Comparison of ENCODE assay signal across 8 cellular contexts in the genomic region with DNA sequence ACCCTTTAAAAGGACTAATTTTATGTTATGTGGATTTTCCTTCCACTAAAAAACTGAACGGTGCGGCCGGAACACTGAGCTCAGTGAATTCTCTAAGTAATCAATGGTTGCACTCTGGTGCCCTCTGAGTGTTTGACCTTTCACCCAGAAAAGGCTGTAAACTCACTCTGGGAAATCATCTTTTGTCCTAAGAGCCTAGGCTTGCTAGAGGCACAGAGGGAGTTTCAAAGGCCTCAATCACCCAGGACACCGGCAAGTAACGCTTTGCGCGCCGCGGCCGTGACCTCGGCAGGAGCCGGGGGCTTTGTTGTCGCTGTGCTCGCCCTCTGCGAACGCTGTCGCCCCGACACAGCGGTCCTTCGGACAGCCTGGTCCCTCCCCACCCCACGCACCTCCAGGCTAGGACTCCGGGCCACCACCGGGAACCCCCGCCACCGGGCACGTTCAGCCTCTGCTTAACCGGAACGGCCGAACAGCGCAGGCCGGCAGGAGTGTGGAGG. TPM values are rescaled to one million over a fixed set of nuclear protein-coding genes. Genes with fewer than 3 reads are reported as not detected.
DNase-seq lines count a peak whose midpoint lies in the region; ATAC-seq, FAIRE-seq and TF ChIP-seq lines count a peak whose summit lies in the region.

No MANE protein-coding gene starts in this region.

- H3K56ac ChIP-seq in H1 (replicated peaks; ENCODE audit: insufficient read length, low read depth, low read length) = peak overlapping the region; percentile 26

- 0 out of 2 replicates have a peak overlapping the region, but pooled peaks have one; percentile 5 for H2BK15ac ChIP-seq in H1 (ENCODE audit: low read length)

- TF ChIP-seq RAD21 in H1 (IDR thresholded peaks at IDR 0.05 in 1 of 2, conservative IDR thresholded peaks at IDR 0.05 in 1 of 2; ENCODE audit: low read depth in 2 of 2, low read length in 2 of 2) = no peak

- peaks cover 15% of the 10 kb centered on the region for H3K36me3 Mint-ChIP-seq in activated CD4-positive, alpha-beta T cell treated with anti-CD3 and anti-CD28 coated beads for 36 hours (ENCODE audit: low read depth)
- H3K36me3 Mint-ChIP-seq in nephron progenitor cell (ENCODE audit: low read depth) = peaks cover 4% of the 10 kb centered on the region

- peak; percentile 2 for ATAC-seq in activated CD4-positive, alpha-beta T cell treated with anti-CD3 and anti-CD28 coated beads for 36 hours
- ATAC-seq in HG02759 (IDR thresholded peaks at IDR 0.05; ENCODE audit: unreplicated experiment) (peak; percentile 2), PC-3 (peak; percentile 11; the same call in 1 of the 2 replicates)

- H3K14ac ChIP-seq in H1 (ENCODE audit: insufficient read length) = no peak overlapping the region

- peak overlapping the region; percentile 89 for H3K27ac Mint-ChIP-seq in activated CD4-positive, alpha-beta T cell treated with anti-CD3 and anti-CD28 coated beads for 36 hours
- H3K27ac Mint-ChIP-seq in nephron progenitor cell = peak overlapping the region; percentile 93

- intact Hi-C loops in activated CD4-positive, alpha-beta T cell treated with anti-CD3 and anti-CD28 coated beads for 36 hours (cut with DNase I, micrococcal nuclease) = loop anchor here (1.0 to 10.0 kb wide), 11 partner anchors 22 to 1183 kb away; a partner anchor contains a TSS
- intact Hi-C loops in PC-3 (cut with micrococcal nuclease) = loop anchor here (1.0 kb wide), 1 partner anchor 73 kb away; a partner anchor contains a TSS

- peak overlapping the region; percentile 82 for H3K4me3 Mint-ChIP-seq in activated CD4-positive, alpha-beta T cell treated with anti-CD3 and anti-CD28 coated beads for 36 hours
- peak overlapping the region; percentile 86 for H3K4me3 Mint-ChIP-seq in nephron progenitor cell

- peak overlapping the region; percentile 94 for H3K9ac ChIP-seq in PC-3 (ENCODE audit: low read length)
- peak overlapping the region; percentile 88 to 97 (median 92) for H3K9ac ChIP-seq in H1 (replicated peaks in 1 of 4; ENCODE audit: extremely low read depth in 1 of 4, low read depth in 3 of 4, low read length in 3 of 4)

- H4K5ac ChIP-seq in H1 (ENCODE audit: insufficient read length, low read depth, low read length) = peak overlapping the region; percentile 94

- H2BK120ac ChIP-seq in H1 (replicated peaks; ENCODE audit: low read depth, low read length) = no peak overlapping the region

- H3K4me3 ChIP-seq in PC-3 (ENCODE audit: low read length) (peak overlapping the region; percentile 94), H1 (ENCODE audit: extremely low read depth in 1 of 4, insufficient read depth in 2 of 4, low read depth in 3 of 4, low read length in 4 of 4) (peak overlapping the region; percentile 88 to 96 (median 93))

- H3K23ac ChIP-seq in H1 (ENCODE audit: insufficient read length) = no peak overlapping the region

- peaks cover 3% of the 10 kb centered on the region; the same call in 1 of the 2 replicates for H3K79me1 ChIP-seq in H1 (ENCODE audit: low read depth, low read length)

- no peaks in the 10 kb centered on the region for H3K36me3 ChIP-seq in PC-3 (ENCODE audit: low read depth, low read length)
- H3K36me3 ChIP-seq in H1 (ENCODE audit: control insufficient read depth in 2 of 4, insufficient read depth in 4 of 4, low read length in 3 of 4) = peaks cover 0 to 11% (median 3%) of the 10 kb centered on the region in 4 experiments; a peak in 4 of 8 replicates

- TF ChIP-seq EP300 in H1 (IDR thresholded peaks at IDR 0.05; ENCODE audit: borderline replicate concordance in 1 of 2, low read depth in 2 of 2, low read length in 2 of 2) = no peak

- H3K18ac ChIP-seq in H1 (ENCODE audit: extremely low read depth, low read length) = no peak overlapping the region

- H3K4ac ChIP-seq in H1 (replicated peaks; ENCODE audit: insufficient read length, low read depth, low read length) = peak overlapping the region; percentile 36

- POLR2A ChIA-PET in activated CD4-positive, alpha-beta T cell treated with anti-CD3 and anti-CD28 coated beads for 36 hours (lab: Charles Lee) = interaction anchor here (0.7 to 1.5 kb wide), 3 partner anchors 24 to 339 kb away, joined by 3 to 4 read pairs (median 4); no protein-coding TSS in a partner anchor
- POLR2A ChIA-PET in PC-3 (lab: Charles Lee; ENCODE audit: unreplicated experiment) (no interaction called here), H1 (lab: Charles Lee; ENCODE audit: partially characterized antibody) (interaction anchor here (0.7 to 2.4 kb wide), 8 partner anchors 11 to 186 kb away, joined by 3 to 17 read pairs (median 4); a partner anchor contains a TSS)

- H2BK20ac ChIP-seq in H1 (ENCODE audit: low read length) = no peak overlapping the region

- no TSS peak for BruUV-seq in PC-3 (replicated peaks; lab: Mats Ljungman, UMichigan)

- CTCF ChIA-PET in activated CD4-positive, alpha-beta T cell treated with anti-CD3 and anti-CD28 coated beads for 36 hours (lab: Charles Lee) = interaction anchor here (0.5 to 1.0 kb wide), 2 partner anchors 79 to 82 kb away, joined by 3 to 4 read pairs; no protein-coding TSS in a partner anchor
- CTCF ChIA-PET in PC-3 (lab: Charles Lee) (no interaction called here), H1 (lab: Charles Lee; ENCODE audit: partially characterized antibody) (interaction anchor here (1.0 kb wide), 2 partner anchors 40 to 79 kb away, joined by 3 read pairs; no protein-coding TSS in a partner anchor)

- H3K27me3 ChIP-seq in PC-3 (ENCODE audit: low read length) = no peaks in the 10 kb centered on the region
- no peaks in the 10 kb centered on the region; a peak in 1 of 7 replicates for H3K27me3 ChIP-seq in H1 (replicated peaks in 1 of 4; ENCODE audit: control insufficient read depth in 3 of 4, extremely low read depth in 1 of 4, insufficient read depth in 3 of 4, low read length in 3 of 4)

- H3K4me2 ChIP-seq in PC-3 (ENCODE audit: low read length) (peak overlapping the region; percentile 92), H1 (ENCODE audit: insufficient read depth in 1 of 2, low read depth in 2 of 2, low read length in 2 of 2) (peak overlapping the region; percentile 81 to 90)

- H2AFZ ChIP-seq in PC-3 (ENCODE audit: low read length) (peak overlapping the region; percentile 78), H1 (ENCODE audit: low read length) (peak overlapping the region; percentile 36)

- H3K23me2 ChIP-seq in H1 (ENCODE audit: low read depth, low read length) = peaks cover 7% of the 10 kb centered on the region

- peak overlapping the region; percentile 94 for H2BK5ac ChIP-seq in H1 (ENCODE audit: low read depth, low read length)

- no peaks in the 10 kb centered on the region for H3K9me3 Mint-ChIP-seq in activated CD4-positive, alpha-beta T cell treated with anti-CD3 and anti-CD28 coated beads for 36 hours (ENCODE audit: low read depth)
- H3K9me3 Mint-ChIP-seq in nephron progenitor cell = no peaks in the 10 kb centered on the region

- DNase-seq in activated CD4-positive, alpha-beta T cell treated with anti-CD3 and anti-CD28 coated beads for 36 hours = no peak
- DNase-seq in activated CD4-positive, alpha-beta T cell treated with anti-CD3 and anti-CD28 coated beads, Interleukin-2, amount 50 U/mL, for 48 hours = no peak
- DNase-seq in PC-3 (peak; percentile 3), H1 (ENCODE audit: low read depth in 1 of 2, low spot score in 2 of 2) (no peak), nephron progenitor cell (no peak), urothelium cell line (ENCODE audit: low spot score) (no peak), EL (no peak)

- no peaks in the 10 kb centered on the region for H3K9me2 ChIP-seq in PC-3 (replicated peaks; ENCODE audit: low read length)

- peak overlapping the region; percentile 72; the same call in 1 of the 2 replicates for H2BK12ac ChIP-seq in H1 (ENCODE audit: low read depth, low read length)

- H3K4me1 Mint-ChIP-seq in activated CD4-positive, alpha-beta T cell treated with anti-CD3 and anti-CD28 coated beads for 36 hours = peaks cover 47% of the 10 kb centered on the region
- peaks cover 50% of the 10 kb centered on the region for H3K4me1 Mint-ChIP-seq in nephron progenitor cell

- TF ChIP-seq POLR2A in H1 (IDR thresholded peaks at IDR 0.05; ENCODE audit: control extremely low read depth in 1 of 2, low read depth in 2 of 2, low read length in 2 of 2) = peak in 1 of 2 experiments; percentile 72; a peak in 1 of 3 replicates

- H3F3A ChIP-seq in PC-3 (ENCODE audit: low read length, unreplicated experiment) = no peaks in the 10 kb centered on the region

- no peak for FAIRE-seq in H1 (lab: Jason Lieb, UNC)
- FAIRE-seq in urothelium cell line (lab: Jason Lieb, UNC) = no peak

- peak overlapping the region; percentile 81 for H3K27ac ChIP-seq in PC-3 (ENCODE audit: low read length)
- H3K27ac ChIP-seq in H1 (ENCODE audit: low read depth, low read length) = peak overlapping the region; percentile 90

- H4K20me1 ChIP-seq in PC-3 (ENCODE audit: low read length) (peaks cover 30% of the 10 kb centered on the region), H1 (replicated peaks in 1 of 2; ENCODE audit: control insufficient read depth in 1 of 2, insufficient read depth in 2 of 2, low read length in 2 of 2) (peaks cover 0 to 4% of the 10 kb centered on the region in 2 experiments)

- no peak for TF ChIP-seq CTCF in PC-3 (conservative IDR thresholded peaks at IDR 0.05; ENCODE audit: low read depth, low read length)
- no peak for TF ChIP-seq CTCF in H1 (IDR thresholded peaks at IDR 0.05; ENCODE audit: control extremely low read depth in 1 of 3, insufficient read depth in 1 of 3, low read depth in 1 of 3, low read length in 3 of 3)
- TF ChIP-seq CTCF in nephron progenitor cell (IDR thresholded peaks at IDR 0.05) = no peak

- H2AK5ac ChIP-seq in H1 (ENCODE audit: low read depth, low read length) = no peak overlapping the region

- H4K91ac ChIP-seq in H1 (replicated peaks; ENCODE audit: insufficient read length, low read length) = peak overlapping the region; percentile 4

- H4K8ac ChIP-seq in H1 (ENCODE audit: extremely low read depth, insufficient read depth, low read length) = peak overlapping the region; percentile 93; the same call in 1 of the 2 replicates

- H3K27me3 Mint-ChIP-seq in activated CD4-positive, alpha-beta T cell treated with anti-CD3 and anti-CD28 coated beads for 36 hours = no peaks in the 10 kb centered on the region
- peaks cover 5% of the 10 kb centered on the region for H3K27me3 Mint-ChIP-seq in nephron progenitor cell (ENCODE audit: low read depth, poor library complexity)

- no peaks in the 10 kb centered on the region for H3K9me3 ChIP-seq in PC-3 (ENCODE audit: low read length)
- H3K9me3 ChIP-seq in H1 (ENCODE audit: insufficient read depth in 2 of 2, low read depth in 1 of 2, low read length in 1 of 2) = no peaks in the 10 kb centered on the region

- H3K4me1 ChIP-seq in PC-3 (ENCODE audit: insufficient read depth, low read length) (peaks cover 13% of the 10 kb centered on the region), H1 (replicated peaks in 1 of 4; ENCODE audit: control insufficient read depth in 3 of 4, insufficient read depth in 4 of 4, low read length in 3 of 4) (peaks cover 0 to 9% (median 5%) of the 10 kb centered on the region in 4 experiments; a peak in 5 of 7 replicates)

- H3K79me2 ChIP-seq in PC-3 (ENCODE audit: low read length) (peaks cover 54% of the 10 kb centered on the region), H1 (ENCODE audit: control insufficient read depth in 1 of 2, insufficient read depth in 2 of 2, low read length in 2 of 2) (peaks cover 9 to 45% of the 10 kb centered on the region in 2 experiments)

- WGBS in H1 (ENCODE audit: extremely low coverage in 1 of 2, insufficient coverage in 1 of 2, insufficient read length in 1 of 2, insufficient replicate concordance in 2 of 2, low coverage in 1 of 2, low lambda C conversion rate in 2 of 2, missing lambda C conversion rate in 1 of 2), 2 experiments = 1% methylated on average over 30 of the region's 31 CpGs; no CpG with 5 or more reads in 1 of the 2 experiments

RNA-seq across cellular contexts. Expression of a gene that starts 0.7 kb away (rescaled TPM):
- 10 to 100 TPM; 27.1 to 27.4 TPM for total RNA-seq in activated CD4-positive, alpha-beta T cell treated with anti-CD3 and anti-CD28 coated beads for 36 hours
- 28.8 and 29.1 TPM in 2 replicates for total RNA-seq in PC-3 (2014; rRNA removed)
- total RNA-seq in H1 (2021; fragmentation: NEBNext Ultra II Directional; extraction: Animal tissue kit (Norgen Biotek cat#: 25700)) = 39.0 and 40.0 TPM in 2 replicates
- 18.1 and 35.0 TPM in 2 replicates for polyA plus RNA-seq in H1 (2011; rRNA removed)
- polyA plus RNA-seq in H1 (2011; cell fraction: cytosol; rRNA removed) = 30.3 TPM
- polyA plus RNA-seq in H1 (2011; cell fraction: nucleus; rRNA removed) = 7.9 TPM
- 24.3 to 34.8 TPM (median 27.8 TPM) in 4 replicates for polyA plus RNA-seq in H1 (2012, experiment 1 of 2)
- polyA plus RNA-seq in H1 (2012, experiment 2 of 2) = 8.2 TPM
- 37.3 TPM for polyA plus RNA-seq in H1 (2013, experiment 1 of 2)
- polyA plus RNA-seq in H1 (2013, experiment 2 of 2) = 37.4 TPM
- 15.7 and 19.3 TPM in 2 replicates for polyA minus RNA-seq in H1 (2011; rRNA and poly(A)+ RNA removed)
- polyA minus RNA-seq in H1 (2011; cell fraction: cytosol; rRNA and poly(A)+ RNA removed) = 12.9 TPM
- 14.7 TPM for polyA minus RNA-seq in H1 (2011; cell fraction: nucleus; rRNA and poly(A)+ RNA removed)

RNA-seq across cellular contexts. Expression of a gene that starts 22.2 kb away (rescaled TPM):
- under 1 TPM; 0.25 to 0.46 TPM for total RNA-seq in activated CD4-positive, alpha-beta T cell treated with anti-CD3 and anti-CD28 coated beads for 36 hours
- total RNA-seq in PC-3 (2014; rRNA removed) = 1.9 TPM in 1 of 2 replicates, not detected in the other
- total RNA-seq in H1 (2021; fragmentation: NEBNext Ultra II Directional; extraction: Animal tissue kit (Norgen Biotek cat#: 25700)) = 0.65 TPM in 1 of 2 replicates, not detected in the other
- polyA plus RNA-seq in H1 (2011; rRNA removed) = 0.05 TPM in 1 of 2 replicates, not detected in the other
- 0.04 TPM for polyA plus RNA-seq in H1 (2011; cell fraction: cytosol; rRNA removed)
- polyA plus RNA-seq in H1 (2011; cell fraction: nucleus; rRNA removed) = 0.11 TPM
- polyA plus RNA-seq in H1 (2012, experiment 1 of 2) = not detected in 4 replicates
- not detected for polyA plus RNA-seq in H1 (2012, experiment 2 of 2)
- 0.12 TPM for polyA plus RNA-seq in H1 (2013, experiment 1 of 2)
- 0.18 TPM for polyA plus RNA-seq in H1 (2013, experiment 2 of 2)
- not detected in 2 replicates for polyA minus RNA-seq in H1 (2011; rRNA and poly(A)+ RNA removed)
- polyA minus RNA-seq in H1 (2011; cell fraction: cytosol; rRNA and poly(A)+ RNA removed) = not detected
- polyA minus RNA-seq in H1 (2011; cell fraction: nucleus; rRNA and poly(A)+ RNA removed) = 0.50 TPM
